In genomic region chr11:77095551-77096490, GRCh38 we compare ENCODE assay signal across 1 cellular context.
TF ChIP-seq lines count a peak whose summit lies in the region.

No MANE protein-coding gene starts in this region.

TF ChIP-seq in HepG2, 621 proteins besides CTCF, POLR2A, EP300 and RAD21 (continued from another document and continues in another):
- no peak for TF ChIP-seq AKNA (CRISPR knock-in tag; IDR thresholded peaks at IDR 0.05; ENCODE audit: borderline replicate concordance)
- no peak for TF ChIP-seq RBM22 (optimal IDR thresholded peaks at IDR 0.05; ENCODE audit: low read length)
- TF ChIP-seq MBD4 (IDR thresholded peaks at IDR 0.05; ENCODE audit: borderline replicate concordance, low read length), result no peak
- TF ChIP-seq ARHGAP35 (CRISPR knock-in tag; IDR thresholded peaks at IDR 0.05; ENCODE audit: borderline replicate concordance), result no peak
- TF ChIP-seq ARNTL (CRISPR knock-in tag; IDR thresholded peaks at IDR 0.05), result no peak
- no peak for TF ChIP-seq SATB2 (CRISPR knock-in tag; IDR thresholded peaks at IDR 0.05)
- TF ChIP-seq THAP11 (CRISPR knock-in tag; IDR thresholded peaks at IDR 0.05), result no peak
- no peak for TF ChIP-seq ONECUT2 (CRISPR knock-in tag; IDR thresholded peaks at IDR 0.05)
- peak; percentile 49; the same call in 1 of the 2 replicates for TF ChIP-seq ZNF556 (CRISPR knock-in tag; IDR thresholded peaks at IDR 0.05; ENCODE audit: borderline replicate concordance)
- no peak for TF ChIP-seq MEIS1 (CRISPR knock-in tag; IDR thresholded peaks at IDR 0.05; ENCODE audit: borderline replicate concordance)
- TF ChIP-seq TEAD3 (CRISPR knock-in tag; optimal IDR thresholded peaks at IDR 0.05; ENCODE audit: borderline replicate concordance), result no peak
- TF ChIP-seq ZNF441 (CRISPR knock-in tag; IDR thresholded peaks at IDR 0.05; ENCODE audit: borderline replicate concordance), result peak; percentile 35; the same call in 1 of the 2 replicates
- TF ChIP-seq ZBTB14 (CRISPR knock-in tag; IDR thresholded peaks at IDR 0.05), result no peak
- TF ChIP-seq ZNF343 (CRISPR knock-in tag; IDR thresholded peaks at IDR 0.05), result no peak
- TF ChIP-seq ZNF512B (CRISPR knock-in tag; IDR thresholded peaks at IDR 0.05; ENCODE audit: borderline replicate concordance), result 0 out of 2 replicates have a peak, but pooled peaks have one; percentile 50
- TF ChIP-seq ZNF382 (CRISPR knock-in tag; IDR thresholded peaks at IDR 0.05; ENCODE audit: borderline replicate concordance), result no peak
- TF ChIP-seq TCF7L2 (IDR thresholded peaks at IDR 0.05; ENCODE audit: low read depth, low read length), result no peak
- peak; percentile 27; the same call in 1 of the 2 replicates for TF ChIP-seq NFKB2 (CRISPR knock-in tag; IDR thresholded peaks at IDR 0.05; ENCODE audit: borderline replicate concordance)
- TF ChIP-seq ZHX2 (IDR thresholded peaks at IDR 0.05; ENCODE audit: low read depth), result peak; percentile 49; the same call in 1 of the 2 replicates
- TF ChIP-seq ZHX2 (CRISPR knock-in tag; IDR thresholded peaks at IDR 0.05; ENCODE audit: borderline replicate concordance), result no peak
- TF ChIP-seq ZNF44 (CRISPR knock-in tag; IDR thresholded peaks at IDR 0.05), result no peak
- no peak for TF ChIP-seq ZNF562 (CRISPR knock-in tag; IDR thresholded peaks at IDR 0.05; ENCODE audit: borderline replicate concordance)
- TF ChIP-seq TFAP4 (IDR thresholded peaks at IDR 0.05; ENCODE audit: borderline replicate concordance, low read depth), result peak; percentile 24; the same call in 1 of the 2 replicates
- no peak for TF ChIP-seq MED13 (CRISPR knock-in tag; IDR thresholded peaks at IDR 0.05)
- no peak for TF ChIP-seq ZFP62 (CRISPR knock-in tag; IDR thresholded peaks at IDR 0.05)
- no peak for TF ChIP-seq ZNF674 (CRISPR knock-in tag; IDR thresholded peaks at IDR 0.05; ENCODE audit: low read depth)
- TF ChIP-seq KDM4B (CRISPR knock-in tag; IDR thresholded peaks at IDR 0.05), result no peak
- no peak for TF ChIP-seq TCF12 (IDR thresholded peaks at IDR 0.05)
- no peak for TF ChIP-seq TCF12 (CRISPR knock-in tag; IDR thresholded peaks at IDR 0.05)
- TF ChIP-seq TOE1 (CRISPR knock-in tag; IDR thresholded peaks at IDR 0.05), result no peak
- TF ChIP-seq HOXA3 (CRISPR knock-in tag; IDR thresholded peaks at IDR 0.05), result peak; percentile 59
- peak; percentile 99 for TF ChIP-seq ZNF770 (CRISPR knock-in tag; IDR thresholded peaks at IDR 0.05)
- no peak for TF ChIP-seq MTF2 (CRISPR knock-in tag; IDR thresholded peaks at IDR 0.05; ENCODE audit: borderline replicate concordance)
- TF ChIP-seq HNF4G (IDR thresholded peaks at IDR 0.05; ENCODE audit: borderline replicate concordance, low read depth, low read length), result peak; percentile 89
- no peak for TF ChIP-seq HNF4G (CRISPR knock-in tag; IDR thresholded peaks at IDR 0.05; ENCODE audit: borderline replicate concordance, low read depth)
- no peak for TF ChIP-seq RARG (CRISPR knock-in tag; IDR thresholded peaks at IDR 0.05; ENCODE audit: low read depth)
- no peak for TF ChIP-seq ZNF367 (CRISPR knock-in tag; IDR thresholded peaks at IDR 0.05; ENCODE audit: borderline replicate concordance)
- TF ChIP-seq ZFX (CRISPR knock-in tag; IDR thresholded peaks at IDR 0.05; ENCODE audit: low read depth), result peak; percentile 97
- no peak for TF ChIP-seq ZNF33A (CRISPR knock-in tag; IDR thresholded peaks at IDR 0.05; ENCODE audit: borderline replicate concordance)
- no peak for TF ChIP-seq CC2D1A (CRISPR knock-in tag; IDR thresholded peaks at IDR 0.05)
- TF ChIP-seq FOXO1 (CRISPR knock-in tag; IDR thresholded peaks at IDR 0.05), result no peak; the same call in 1 of the 2 replicates
- TF ChIP-seq HOMEZ (CRISPR knock-in tag; IDR thresholded peaks at IDR 0.05; ENCODE audit: low read depth), result no peak
- TF ChIP-seq SSRP1 (CRISPR knock-in tag; IDR thresholded peaks at IDR 0.05), result no peak
- no peak for TF ChIP-seq XBP1 (CRISPR knock-in tag; IDR thresholded peaks at IDR 0.05)
- no peak for TF ChIP-seq CENPX (CRISPR knock-in tag; IDR thresholded peaks at IDR 0.05)
- peak; percentile 57; the same call in 1 of the 2 replicates for TF ChIP-seq ZNF121 (CRISPR knock-in tag; IDR thresholded peaks at IDR 0.05)
- peak; percentile 58; the same call in 1 of the 2 replicates for TF ChIP-seq FOXJ3 (CRISPR knock-in tag; IDR thresholded peaks at IDR 0.05; ENCODE audit: borderline replicate concordance)
- TF ChIP-seq ZNF678 (CRISPR knock-in tag; IDR thresholded peaks at IDR 0.05), result no peak
- TF ChIP-seq PRPF4 (IDR thresholded peaks at IDR 0.05; ENCODE audit: low read depth, low read length, poor library complexity, severe bottlenecking), result no peak
- TF ChIP-seq ZNF564 (CRISPR knock-in tag; IDR thresholded peaks at IDR 0.05), result peak; percentile 72
- TF ChIP-seq ATF1 (CRISPR knock-in tag; IDR thresholded peaks at IDR 0.05), result no peak
